In the genomic region with DNA sequence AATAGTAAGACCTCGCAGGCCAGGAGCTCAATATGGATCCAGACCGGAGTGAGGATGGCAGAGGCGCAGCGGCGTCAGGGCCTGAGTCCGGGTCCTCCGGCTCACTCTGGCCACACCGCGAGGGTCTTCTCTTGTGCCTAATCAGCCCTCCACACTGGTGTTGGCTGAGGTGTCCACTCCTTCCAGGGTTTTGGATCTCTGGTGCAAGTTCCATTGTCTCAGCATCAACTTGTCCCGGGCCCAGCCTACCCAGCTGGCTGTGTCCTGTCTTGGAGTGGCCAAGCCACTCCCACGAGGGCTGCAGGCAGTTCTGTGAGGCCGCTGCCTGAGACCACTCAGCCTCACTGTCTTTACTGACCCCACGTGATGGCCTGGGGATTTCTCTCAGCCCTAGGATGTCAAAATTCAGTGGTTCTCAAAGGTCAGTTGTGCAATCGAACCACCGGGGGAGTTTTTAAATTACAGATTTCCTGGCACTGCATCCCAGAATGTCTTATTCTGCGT, we compare ENCODE assay signal across 26 cellular contexts. TPM values are rescaled to one million over a fixed set of nuclear protein-coding genes. Genes with fewer than 3 reads are reported as not detected.
A peak's percentile ranks its signal among the peaks of the same experiment; 100 is the strongest.
DNase-seq lines count a peak whose midpoint lies in the region; ATAC-seq, FAIRE-seq and TF ChIP-seq lines count a peak whose summit lies in the region.
"Had no signal": no experiment of that assay in that cellular context is flagged by ENCODE, and none has a peak within 500 bp of the region (broad histone marks: within the 10 kb centered on the region; RNA-seq: fewer than 3 reads in every experiment).

No MANE protein-coding gene starts in this region.

- peaks cover 0 to 2% of the 10 kb centered on the region in 2 experiments; a peak in 1 of 5 replicates for H3K36me3 ChIP-seq in HepG2 (replicated peaks in 1 of 2; ENCODE audit: control insufficient read depth in 1 of 2, insufficient read depth in 2 of 2, low read length in 2 of 2)
- no peaks in the 10 kb centered on the region for H3K36me3 ChIP-seq in right lobe of liver
- H3K36me3 ChIP-seq in kidney (ENCODE audit: control insufficient read depth in 1 of 2, insufficient read depth in 2 of 2, low read length in 2 of 2), result no peaks in the 10 kb centered on the region
- H3K36me3 ChIP-seq in aorta (ENCODE audit: control insufficient read depth in 1 of 2, insufficient read depth in 2 of 2, low read length in 1 of 2), result peaks cover 0 to 6% of the 10 kb centered on the region in 2 donors
- H3K36me3 ChIP-seq in transverse colon, result no peaks in the 10 kb centered on the region

- WGBS in HepG2 (ENCODE audit: low lambda C conversion rate), result 82% methylated on average over 11 of the region's 16 CpGs
- 31% methylated on average over 3 of the region's 16 CpGs for WGBS in right lobe of liver (ENCODE audit: insufficient coverage, low coverage, low lambda C conversion rate, missing lambda C conversion rate)
- 84 to 85% methylated on average over 16 of the region's 16 CpGs for WGBS in aorta, 2 donors
- WGBS in transverse colon (ENCODE audit: low coverage in 1 of 2), 2 donors, result 75 to 86% methylated on average over 3 to 16 of the region's 16 CpGs

- H3K9me3 ChIP-seq in HepG2 (ENCODE audit: low read length) (no peaks in the 10 kb centered on the region), right lobe of liver (no peaks in the 10 kb centered on the region), kidney (ENCODE audit: control insufficient read depth in 1 of 2, low read length in 2 of 2) (no peaks in the 10 kb centered on the region), aorta (ENCODE audit: control insufficient read depth, low read length) (no peaks in the 10 kb centered on the region), transverse colon (no peaks in the 10 kb centered on the region)

- H3K4me3 ChIP-seq in HepG2 (replicated peaks in 1 of 3; ENCODE audit: insufficient read depth in 1 of 3, low read depth in 2 of 3, low read length in 3 of 3) (no peak overlapping the region), right lobe of liver (no peak overlapping the region), choroid plexus epithelial cell (ENCODE audit: low read depth, low read length) (no peak overlapping the region), kidney (ENCODE audit: low read length in 2 of 2) (no peak overlapping the region), aorta (ENCODE audit: low read length in 2 of 2) (no peak overlapping the region), transverse colon (no peak overlapping the region)
- H3K4me3 ChIP-seq: dorsolateral prefrontal cortex had no signal

- H3K4me1 Mint-ChIP-seq in activated naive CD8-positive, alpha-beta T cell treated with anti-CD3 and anti-CD28 coated beads for 36 hours, result no peaks in the 10 kb centered on the region
- H3K4me1 Mint-ChIP-seq: nephron progenitor cell had no signal

- no peak overlapping the region for H3K4me2 ChIP-seq in HepG2 (ENCODE audit: low read depth, low read length)

- H3K9me3 Mint-ChIP-seq in activated naive CD8-positive, alpha-beta T cell treated with anti-CD3 and anti-CD28 coated beads for 36 hours, result no peaks in the 10 kb centered on the region
- H3K9me3 Mint-ChIP-seq: activated naive CD4-positive, alpha-beta T cell treated with anti-CD3 and anti-CD28 coated beads, Interleukin-2, amount 50 U/mL, for 72 hours; activated T-cell treated with anti-CD3 and anti-CD28 coated beads, Interleukin-2, amount 50 U/mL, for 4 hours; nephron progenitor cell; T-helper 1 cell treated with Interleukin-12 subunit alpha and Interleukin-12 subunit beta and Interleukin-4 antibody, amounts not matched to agents 30 μg/mL and 1 μg/mL, for 36 hours had no signal

- no peaks in the 10 kb centered on the region for H3K36me3 Mint-ChIP-seq in activated naive CD8-positive, alpha-beta T cell treated with anti-CD3 and anti-CD28 coated beads for 36 hours
- H3K36me3 Mint-ChIP-seq: activated naive CD4-positive, alpha-beta T cell treated with anti-CD3 and anti-CD28 coated beads, Interleukin-2, amount 50 U/mL, for 72 hours; CD14-positive monocyte had no signal

- H3K27ac ChIP-seq in HepG2 (ENCODE audit: extremely low read length, insufficient read depth, low read length) (no peak overlapping the region), right lobe of liver (no peak overlapping the region), kidney (ENCODE audit: low read depth in 2 of 2, low read length in 2 of 2) (no peak overlapping the region), aorta (ENCODE audit: low read depth in 1 of 2, low read length in 2 of 2) (no peak overlapping the region), transverse colon (no peak overlapping the region)
- H3K27ac ChIP-seq: WERI-Rb-1 had no signal

- FAIRE-seq in HepG2 (lab: Jason Lieb, UNC) (no peak), kidney (lab: Jason Lieb, UNC) (no peak)
- FAIRE-seq: A204.1, islet of Langerhans had no signal

- H3K27ac Mint-ChIP-seq in activated naive CD8-positive, alpha-beta T cell treated with anti-CD3 and anti-CD28 coated beads for 36 hours, result no peak overlapping the region
- H3K27ac Mint-ChIP-seq: nephron progenitor cell; T-helper 1 cell treated with Interleukin-12 subunit alpha and Interleukin-12 subunit beta and Interleukin-4 antibody, amounts not matched to agents 30 μg/mL and 1 μg/mL, for 36 hours had no signal

- intact Hi-C loops in HepG2 (cut with micrococcal nuclease; ENCODE audit: unreplicated experiment) (no loop called here), right lobe of liver (cut with DNase I) (no loop called here), kidney (cut with DNase I) (no loop called here), aorta (cut with DNase I) (no loop called here), transverse colon (cut with DNase I; ENCODE audit: low total_unique reads) (no loop called here)

- no peak overlapping the region for H3K9ac ChIP-seq in HepG2 (ENCODE audit: insufficient read depth, low read depth, low read length)
- H3K9ac ChIP-seq in kidney (ENCODE audit: low read length in 2 of 2), result no peak overlapping the region

- TF ChIP-seq EP300 in HepG2 (IDR thresholded peaks at IDR 0.05; ENCODE audit: low read depth in 2 of 2, low read length in 2 of 2) (no peak), HepG2 (CRISPR knock-in tag; IDR thresholded peaks at IDR 0.05; ENCODE audit: borderline replicate concordance) (no peak), transverse colon (IDR thresholded peaks at IDR 0.05; ENCODE audit: low read depth) (no peak)

- DNase-seq in HepG2 (ENCODE audit: low spot score) (no peak), right lobe of liver (no peak), choroid plexus epithelial cell (ENCODE audit: low read depth) (peak; percentile 82), kidney (peak; percentile 72), aorta (peak in 1 of 2 donors; percentile 73), NCI-H510A treated with DMSO at 0.1 percent for 48 hours (lab: John Stamatoyannopoulos, UW) (no peak), transverse colon (no peak)
- DNase-seq in activated naive CD8-positive, alpha-beta T cell treated with anti-CD3 and anti-CD28 coated beads for 36 hours, result no peak
- DNase-seq: activated CD4-positive, alpha-beta T cell treated with anti-CD3 and anti-CD28 coated beads, Interleukin-2, amount 50 U/mL, for 48 hours; activated T-cell treated with anti-CD3 and anti-CD28 coated beads, Interleukin-2, amount 50 U/mL, for 4 hours; DMS53; dorsolateral prefrontal cortex; erythroblast; Kasumi-1; midbrain; NCI-H1694 treated with DMSO at 0.1 percent for 48 hours; nephron progenitor cell; SIG-M5; stimulated activated naive CD4-positive, alpha-beta T cell treated with Interleukin-2 at 50 U/mL for 16 hours; trophoblast cell; WERI-Rb-1 had no signal

- CTCF ChIA-PET in HepG2 (lab: Yijun Ruan, JAX; ENCODE audit: low intra/inter-chr PET ratio, low total read pairs), result no interaction called here

- no peak overlapping the region for H3K4me3 Mint-ChIP-seq in activated naive CD8-positive, alpha-beta T cell treated with anti-CD3 and anti-CD28 coated beads for 36 hours
- H3K4me3 Mint-ChIP-seq: activated T-cell treated with anti-CD3 and anti-CD28 coated beads, Interleukin-2, amount 50 U/mL, for 4 hours; CD14-positive monocyte; nephron progenitor cell; T-helper 1 cell treated with Interleukin-12 subunit alpha and Interleukin-12 subunit beta and Interleukin-4 antibody, amounts not matched to agents 30 μg/mL and 1 μg/mL, for 36 hours had no signal

- POLR2A ChIA-PET in HepG2 (lab: Yijun Ruan, JAX), result no interaction called here

- H3K27me3 ChIP-seq in HepG2 (ENCODE audit: control insufficient read depth in 1 of 2, insufficient read depth in 2 of 2, low read length in 2 of 2) (no peaks in the 10 kb centered on the region), right lobe of liver (no peaks in the 10 kb centered on the region), aorta (ENCODE audit: control insufficient read depth in 1 of 2, insufficient read depth in 2 of 2, low read length in 1 of 2) (no peaks in the 10 kb centered on the region), transverse colon (no peaks in the 10 kb centered on the region)
- H3K27me3 ChIP-seq: dorsolateral prefrontal cortex had no signal

- H2AFZ ChIP-seq in HepG2 (ENCODE audit: low read length), result no peak overlapping the region

- no TSS peak for BruUV-seq in HepG2 (replicated peaks; lab: Mats Ljungman, UMichigan)

- H4K20me1 ChIP-seq in HepG2 (ENCODE audit: insufficient read depth, low read length), result no peaks in the 10 kb centered on the region

- in situ Hi-C loops in HepG2 (cut with HindIII; ENCODE audit: extremely low pct_ligation_motif_present, low pct_unique_long_range_greater_than_20kb), result no loop called here
- in situ Hi-C loops in transverse colon (cut with MboI; ENCODE audit: low pct_ligation_motif_present in 1 of 4, low pct_unique_long_range_greater_than_20kb in 1 of 4, low sequenced_read_pairs in 3 of 4), result no loop called here

- H3K79me2 ChIP-seq in HepG2 (ENCODE audit: insufficient read depth, low read length), result no peaks in the 10 kb centered on the region

- ATAC-seq in HepG2 (no peak), right lobe of liver (no peak), aorta (ENCODE audit: low FRiP score) (peak; percentile 80)
- ATAC-seq: activated naive CD4-positive, alpha-beta T cell treated with anti-CD3 and anti-CD28 coated beads, Interleukin-2, amount 50 U/mL, for 72 hours; activated T-cell treated with anti-CD3 and anti-CD28 coated beads, Interleukin-2, amount 50 U/mL, for 4 hours had no signal

- TF ChIP-seq RAD21 in HepG2 (CRISPR knock-in tag; IDR thresholded peaks at IDR 0.05), result no peak

- H3K27me3 Mint-ChIP-seq in activated naive CD8-positive, alpha-beta T cell treated with anti-CD3 and anti-CD28 coated beads for 36 hours, result no peaks in the 10 kb centered on the region

- H3K4me1 ChIP-seq in HepG2 (ENCODE audit: insufficient read depth, low read length), result no peaks in the 10 kb centered on the region
- H3K4me1 ChIP-seq in right lobe of liver, result no peaks in the 10 kb centered on the region
- no peaks in the 10 kb centered on the region for H3K4me1 ChIP-seq in kidney (ENCODE audit: control insufficient read depth in 1 of 2, insufficient read depth in 1 of 2, low read depth in 1 of 2, low read length in 2 of 2)
- no peaks in the 10 kb centered on the region for H3K4me1 ChIP-seq in aorta (ENCODE audit: control insufficient read depth in 1 of 2, insufficient read depth in 2 of 2, low read length in 2 of 2)
- H3K4me1 ChIP-seq in transverse colon, result no peaks in the 10 kb centered on the region

- TF ChIP-seq POLR2A in HepG2 (IDR thresholded peaks at IDR 0.05; ENCODE audit: insufficient read depth in 1 of 2, low read depth in 2 of 2, low read length in 2 of 2) (no peak), right lobe of liver (IDR thresholded peaks at IDR 0.05) (no peak), transverse colon (IDR thresholded peaks at IDR 0.05) (no peak)

- TF ChIP-seq CTCF in HepG2 (CRISPR knock-in tag; IDR thresholded peaks at IDR 0.05) (no peak), right lobe of liver (IDR thresholded peaks at IDR 0.05) (no peak), choroid plexus epithelial cell (conservative IDR thresholded peaks at IDR 0.05; ENCODE audit: low read depth, low read length) (no peak), kidney (IDR thresholded peaks at IDR 0.05; ENCODE audit: borderline replicate concordance, extremely low read depth, insufficient read depth) (no peak), transverse colon (IDR thresholded peaks at IDR 0.05) (no peak)

RNA-seq across cellular contexts. Expression of gene GOLGA6L7, which starts 12.6 kb away (rescaled TPM):
- not detected in 2 replicates for total RNA-seq in HepG2 (2016; rRNA removed; fragmentation: Illumina TruSeq; extraction: Trizol)
- not detected in 2 replicates for total RNA-seq in HepG2 (2016; cell fraction: cytosol; rRNA removed; fragmentation: Illumina TruSeq; extraction: Trizol; ENCODE audit: low read depth)
- total RNA-seq in HepG2 (2016; cell fraction: insoluble cytoplasmic fraction; rRNA removed; fragmentation: Illumina TruSeq; extraction: Trizol), result not detected in 2 replicates
- not detected in 2 replicates for total RNA-seq in HepG2 (2016; cell fraction: membrane; rRNA removed; fragmentation: Illumina TruSeq; extraction: Trizol)
- total RNA-seq in HepG2 (2016; cell fraction: nucleus; rRNA removed; fragmentation: Illumina TruSeq; extraction: Trizol), result not detected in 2 replicates
- polyA plus RNA-seq in HepG2 (2011; rRNA removed), result not detected in 2 replicates
- polyA plus RNA-seq in HepG2 (2011; cell fraction: cytosol; rRNA removed), result not detected in 2 replicates
- not detected in 2 replicates for polyA plus RNA-seq in HepG2 (2011; cell fraction: nucleus; rRNA removed)
- 0.13 TPM in 1 of 2 replicates, not detected in the other for polyA plus RNA-seq in HepG2 (2012)
- not detected in 2 replicates for polyA plus RNA-seq in HepG2 (2016; cell fraction: cytosol; fragmentation: Illumina TruSeq; extraction: Trizol; ENCODE audit: low read depth)
- not detected in 2 replicates for polyA plus RNA-seq in HepG2 (2016; cell fraction: insoluble cytoplasmic fraction; fragmentation: Illumina TruSeq; extraction: Trizol; ENCODE audit: low read depth)
- polyA plus RNA-seq in HepG2 (2016; cell fraction: membrane; fragmentation: Illumina TruSeq; extraction: Trizol; ENCODE audit: low read depth), result not detected in 2 replicates
- polyA plus RNA-seq in HepG2 (2016; cell fraction: nucleus; fragmentation: Illumina TruSeq; extraction: Trizol; ENCODE audit: insufficient read depth, low read depth), result not detected in 2 replicates
- not detected in 2 replicates for polyA minus RNA-seq in HepG2 (2011; rRNA and poly(A)+ RNA removed; ENCODE audit: low replicate concordance)
- polyA minus RNA-seq in HepG2 (2011; cell fraction: cytosol; rRNA and poly(A)+ RNA removed), result not detected in 2 replicates
- not detected in 2 replicates for polyA minus RNA-seq in HepG2 (2011; cell fraction: nucleus; rRNA and poly(A)+ RNA removed)
- not detected for total RNA-seq in right lobe of liver
- not detected for total RNA-seq in kidney
- polyA plus RNA-seq in kidney (ENCODE audit: insufficient read depth, low read depth, low replicate concordance), result not detected
- total RNA-seq in aorta, result not detected
- not detected for polyA plus RNA-seq in aorta
- total RNA-seq in activated naive CD8-positive, alpha-beta T cell treated with anti-CD3 and anti-CD28 coated beads for 36 hours, result not detected
- total RNA-seq in transverse colon, result not detected
- total RNA-seq: activated naive CD4-positive, alpha-beta T cell treated with anti-CD3 and anti-CD28 coated beads, Interleukin-2, amount 50 U/mL, for 72 hours; activated T-cell treated with anti-CD3 and anti-CD28 coated beads, Interleukin-2, amount 50 U/mL, for 4 hours had no signal
- polyA plus RNA-seq: CD14-positive monocyte had no signal

RNA-seq across cellular contexts. Expression of gene APBA2, which starts 24.7 kb away (rescaled TPM):
- total RNA-seq in HepG2 (2016; rRNA removed; fragmentation: Illumina TruSeq; extraction: Trizol) (0.29 and 0.62 TPM in 2 replicates), right lobe of liver (under 1 TPM; 0.51 to 0.75 (median 0.69) TPM), kidney (6.1 TPM), aorta (1 to 10 TPM; 2.0 to 2.1 TPM), transverse colon (1 to 10 TPM; 1.6 to 8.2 (median 2.5) TPM)
- total RNA-seq in HepG2 (2016; cell fraction: cytosol; rRNA removed; fragmentation: Illumina TruSeq; extraction: Trizol; ENCODE audit: low read depth), result 0.40 and 0.79 TPM in 2 replicates
- 0.56 and 0.74 TPM in 2 replicates for total RNA-seq in HepG2 (2016; cell fraction: insoluble cytoplasmic fraction; rRNA removed; fragmentation: Illumina TruSeq; extraction: Trizol)
- total RNA-seq in HepG2 (2016; cell fraction: membrane; rRNA removed; fragmentation: Illumina TruSeq; extraction: Trizol), result 0.79 and 0.83 TPM in 2 replicates
- 0.60 and 0.71 TPM in 2 replicates for total RNA-seq in HepG2 (2016; cell fraction: nucleus; rRNA removed; fragmentation: Illumina TruSeq; extraction: Trizol)
- polyA plus RNA-seq in HepG2 (2011; rRNA removed) (1.5 and 2.3 TPM in 2 replicates), kidney (ENCODE audit: insufficient read depth, low read depth, low replicate concordance) (1.0 TPM), aorta (1 to 10 TPM in 1 of 2 donors, under 1 TPM in 1; 0.41 to 1.8 TPM)
- 1.2 and 1.4 TPM in 2 replicates for polyA plus RNA-seq in HepG2 (2011; cell fraction: cytosol; rRNA removed)
- polyA plus RNA-seq in HepG2 (2011; cell fraction: nucleus; rRNA removed), result 2.0 and 2.3 TPM in 2 replicates
- 1.0 TPM in 2 replicates for polyA plus RNA-seq in HepG2 (2012)
- polyA plus RNA-seq in HepG2 (2016; cell fraction: cytosol; fragmentation: Illumina TruSeq; extraction: Trizol; ENCODE audit: low read depth), result 0.34 and 0.35 TPM in 2 replicates
- polyA plus RNA-seq in HepG2 (2016; cell fraction: insoluble cytoplasmic fraction; fragmentation: Illumina TruSeq; extraction: Trizol; ENCODE audit: low read depth), result 0.58 and 0.87 TPM in 2 replicates
- 0.64 TPM in 2 replicates for polyA plus RNA-seq in HepG2 (2016; cell fraction: membrane; fragmentation: Illumina TruSeq; extraction: Trizol; ENCODE audit: low read depth)
- polyA plus RNA-seq in HepG2 (2016; cell fraction: nucleus; fragmentation: Illumina TruSeq; extraction: Trizol; ENCODE audit: insufficient read depth, low read depth), result 1.00 and 1.3 TPM in 2 replicates
- polyA minus RNA-seq in HepG2 (2011; rRNA and poly(A)+ RNA removed; ENCODE audit: low replicate concordance), result 0.26 and 2.5 TPM in 2 replicates
- polyA minus RNA-seq in HepG2 (2011; cell fraction: cytosol; rRNA and poly(A)+ RNA removed), result 0.49 and 0.79 TPM in 2 replicates
- polyA minus RNA-seq in HepG2 (2011; cell fraction: nucleus; rRNA and poly(A)+ RNA removed), result 0.99 and 1.9 TPM in 2 replicates
- total RNA-seq in activated naive CD8-positive, alpha-beta T cell treated with anti-CD3 and anti-CD28 coated beads for 36 hours, result 10 to 100 TPM; 29.2 to 34.1 TPM

Comparison
In these comparisons a context has a peak if more than half of its experiments do, and no peak if none do; other contexts are left out.
1. DNase-seq: peak in choroid plexus epithelial cell (single experiment) and kidney (single experiment); none in HepG2 (single experiment), right lobe of liver (0 of 3), NCI-H510A treated with DMSO at 0.1 percent for 48 hours (single experiment), activated naive CD8-positive, alpha-beta T cell treated with anti-CD3 and anti-CD28 coated beads for 36 hours (single experiment) and transverse colon (single experiment).